Comparison of ENCODE assay signal across 8 cellular contexts in the genomic region with DNA sequence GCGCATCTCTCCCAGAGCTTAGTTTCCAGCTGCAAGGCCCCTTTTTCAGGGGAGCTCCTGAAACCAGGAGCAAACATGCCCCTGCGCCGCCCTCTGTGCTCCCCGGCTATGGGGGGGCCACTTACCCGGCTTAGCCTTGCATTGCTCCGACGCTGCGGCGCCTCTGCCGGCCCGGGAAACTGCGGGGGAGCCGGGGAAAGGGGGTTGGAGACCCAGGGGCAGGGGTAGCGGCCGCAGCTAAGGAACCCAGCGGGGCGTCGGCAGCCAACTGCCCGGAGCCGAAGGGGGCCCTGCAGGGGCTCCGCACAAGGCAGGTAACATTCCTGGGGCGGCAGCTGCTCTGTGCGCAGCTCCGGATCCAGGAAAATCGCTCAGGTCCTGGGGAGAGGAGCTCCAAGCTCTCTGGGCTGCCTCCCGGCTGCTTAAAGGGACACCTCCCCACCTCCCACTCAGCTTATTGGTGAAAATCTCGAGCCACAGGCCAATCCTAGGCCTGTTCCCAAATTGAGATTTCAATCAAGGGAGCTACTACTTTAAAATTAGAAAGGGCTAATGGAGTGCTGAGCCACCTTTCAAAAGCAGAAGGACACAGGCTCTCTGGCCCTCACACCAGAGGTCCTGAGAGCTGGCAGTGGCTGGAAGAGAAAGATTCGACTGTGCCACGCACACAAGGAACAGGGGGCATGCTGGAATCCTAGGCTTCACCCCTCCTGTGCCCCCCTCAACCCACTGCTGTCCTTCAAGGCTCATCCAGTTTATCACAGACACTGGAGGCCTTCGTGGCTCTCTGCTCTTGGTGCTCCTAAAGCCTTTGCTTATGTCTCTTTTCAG. TPM values are rescaled to one million over a fixed set of nuclear protein-coding genes. Genes with fewer than 3 reads are reported as not detected.
DNase-seq lines count a peak whose midpoint lies in the region; ATAC-seq and TF ChIP-seq lines count a peak whose summit lies in the region.

No MANE protein-coding gene starts in this region.

- no peak for TF ChIP-seq CTCF in stomach (IDR thresholded peaks at IDR 0.05)

- no peaks in the 10 kb centered on the region for H3K9me3 ChIP-seq in HUES48 (ENCODE audit: control insufficient read depth, insufficient read depth, low read length)
- H3K9me3 ChIP-seq in ectodermal cell (ENCODE audit: control insufficient read depth, low read length) = peaks cover 5% of the 10 kb centered on the region
- no peaks in the 10 kb centered on the region for H3K9me3 ChIP-seq in stomach

- peak overlapping the region; percentile 56 for H3K9ac ChIP-seq in HUES48 (ENCODE audit: low read depth, low read length)

- H3K4me3 ChIP-seq in HUES48 (ENCODE audit: low read depth, low read length) (peak overlapping the region; percentile 58), ectodermal cell (ENCODE audit: insufficient read depth, low read depth, low read length) (peak overlapping the region; percentile 54), stomach (peak overlapping the region; percentile 56 to 65 (median 64))

- intact Hi-C loops in left colon (cut with DNase I, micrococcal nuclease) (loop anchor here in 1 of 2 donors (10.0 kb wide), 1 partner anchor 127 kb away; no protein-coding TSS in a partner anchor), stomach (cut with DNase I; ENCODE audit: low total_unique reads) (no loop called here)

- H3K4me1 ChIP-seq in HUES48 (ENCODE audit: control insufficient read depth, insufficient read depth, low read length) (peaks cover 41% of the 10 kb centered on the region), ectodermal cell (ENCODE audit: control insufficient read depth, insufficient read depth, low read length) (peaks cover 22% of the 10 kb centered on the region), stomach (peaks cover 0 to 39% (median 15%) of the 10 kb centered on the region in 4 donors)

- H3K27me3 ChIP-seq in HUES48 (ENCODE audit: control insufficient read depth, insufficient read depth, low read length) = no peaks in the 10 kb centered on the region
- H3K27me3 ChIP-seq in ectodermal cell (ENCODE audit: control insufficient read depth, insufficient read depth, low read length, poor library complexity, severe bottlenecking) = peaks cover 4% of the 10 kb centered on the region
- H3K27me3 ChIP-seq in stomach = peaks cover 0 to 8% (median 5%) of the 10 kb centered on the region in 3 donors

- WGBS in ectodermal cell, 2 experiments = 7% methylated on average over 30 of the region's 30 CpGs
- WGBS in stomach, 5 donors = 8 to 19% (median 9%) methylated on average over 17 to 30 of the region's 30 CpGs

- peak in 1 of 4 donors; percentile 32 for TF ChIP-seq POLR2A in stomach (IDR thresholded peaks at IDR 0.05)

- H3K27ac ChIP-seq in HUES48 (ENCODE audit: low read depth, low read length) (peak overlapping the region; percentile 62), ectodermal cell (ENCODE audit: insufficient read depth, low read depth, low read length, poor library complexity, severe bottlenecking) (peak overlapping the region; percentile 50), stomach (peak overlapping the region; percentile 79 to 94 (median 88))

- ATAC-seq in left colon (peak; percentile 35), HG02610 (IDR thresholded peaks at IDR 0.05; ENCODE audit: unreplicated experiment) (no peak)

- no peaks in the 10 kb centered on the region for H3K36me3 ChIP-seq in HUES48 (ENCODE audit: control insufficient read depth, insufficient read depth, low read length)
- no peaks in the 10 kb centered on the region for H3K36me3 ChIP-seq in ectodermal cell (ENCODE audit: control insufficient read depth, insufficient read depth, low read length)
- H3K36me3 ChIP-seq in stomach = no peaks in the 10 kb centered on the region

- DNase-seq in left colon = peak; percentile 16 to 60
- DNase-seq in stomach = peak; percentile 45
- DNase-seq in NCI-H1436 treated with DMSO at 0.1 percent for 48 hours (lab: John Stamatoyannopoulos, UW) = no peak
- DNase-seq in NCI-H2107 (lab: John Stamatoyannopoulos, UW) = no peak
- DNase-seq in NCI-H2196 (lab: John Stamatoyannopoulos, UW; ENCODE audit: unreplicated experiment) = no peak

- no peak for TF ChIP-seq EP300 in stomach (IDR thresholded peaks at IDR 0.05)

RNA-seq across cellular contexts. Expression of gene PRICKLE2, which starts 42.7 kb away (rescaled TPM):
- polyA plus RNA-seq in ectodermal cell (2013, experiment 1 of 4) = 9.2 TPM
- 8.7 TPM for polyA plus RNA-seq in ectodermal cell (2013, experiment 2 of 4)
- 6.6 TPM for polyA plus RNA-seq in ectodermal cell (2013, experiment 3 of 4)
- 6.5 TPM for polyA plus RNA-seq in ectodermal cell (2013, experiment 4 of 4)
- 10 to 100 TPM in 1 of 2 donors, 1 to 10 TPM in 1; 2.6 to 13.2 TPM for total RNA-seq in left colon
- total RNA-seq in stomach = 10 to 100 TPM; 10.7 to 59.1 (median 42.5) TPM
- polyA plus RNA-seq in stomach = 1 to 10 TPM; 3.7 to 4.0 (median 3.8) TPM

Comparison
In these comparisons a context has a peak if more than half of its experiments do, and no peak if none do; other contexts are left out.
1. DNase-seq: peak in left colon (2 of 2) and stomach (single experiment); none in NCI-H1436 treated with DMSO at 0.1 percent for 48 hours (single experiment), NCI-H2107 (single experiment) and NCI-H2196 (single experiment).
2. Peak in every context shown above with its lines, with median percentiles within 50 percentile points of each other: H3K27ac ChIP-seq and H3K4me3 ChIP-seq.